36 cellular contexts compared by ENCODE assay signal in the genomic region with DNA sequence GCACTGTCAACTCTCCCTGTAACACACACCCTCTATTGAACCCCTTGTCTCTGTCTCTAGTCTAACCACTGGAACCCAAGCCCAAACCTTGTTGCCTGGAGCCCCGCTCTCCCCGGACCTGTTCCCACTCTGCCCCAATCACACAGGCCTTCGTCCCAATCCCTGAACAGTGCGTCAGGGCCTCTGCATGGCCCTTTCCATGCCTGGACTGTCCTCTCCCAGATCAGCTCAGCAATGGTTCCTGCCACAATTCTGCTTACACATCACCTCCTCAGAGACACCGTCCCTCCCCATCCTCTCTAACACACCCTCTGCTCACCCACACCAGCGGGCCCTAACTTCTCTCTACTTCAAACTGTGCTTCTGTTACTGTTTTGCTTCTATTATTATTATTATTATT. TPM values are rescaled to one million over a fixed set of nuclear protein-coding genes. Genes with fewer than 3 reads are reported as not detected.
"Had no signal": no experiment of that assay in that cellular context is flagged by ENCODE, and none has a peak within 500 bp of the region (broad histone marks: within the 10 kb centered on the region; RNA-seq: fewer than 3 reads in every experiment).

No MANE protein-coding gene starts in this region.

- H3K4me1 Mint-ChIP-seq: activated CD4-positive, alpha-beta T cell treated with anti-CD3 and anti-CD28 coated beads for 36 hours; activated CD4-positive, alpha-beta T cell treated with anti-CD3 and anti-CD28 coated beads, Interleukin-2, amount 10 ng/mL, durations not matched to agents 24 days and 14 days; activated CD8-positive, alpha-beta memory T cell treated with anti-CD3 and anti-CD28 coated beads, Interleukin-2, amount 10 ng/mL, durations not matched to agents 7 days and 5 days; activated T-helper 17 cell treated with anti-CD3 and anti-CD28 coated beads, Interleukin-2, amount 50 U/mL, for 72 hours; central memory CD8-positive, alpha-beta T cell had no signal

- H3K9me3 ChIP-seq: ascending aorta, esophagus squamous epithelium, gastroesophageal sphincter had no signal

- H3K36me3 Mint-ChIP-seq: activated CD8-positive, alpha-beta memory T cell treated with anti-CD3 and anti-CD28 coated beads, Interleukin-2, amount 10 ng/mL, durations not matched to agents 7 days and 5 days had no signal

- H3K4me3 Mint-ChIP-seq: activated CD4-positive, alpha-beta memory T cell treated with anti-CD3 and anti-CD28 coated beads for 36 hours; activated CD4-positive, alpha-beta T cell treated with anti-CD3 and anti-CD28 coated beads for 36 hours; activated CD4-positive, alpha-beta T cell treated with anti-CD3 and anti-CD28 coated beads, Interleukin-2, amount 10 ng/mL, durations not matched to agents 24 days and 14 days; activated CD8-positive, alpha-beta memory T cell treated with anti-CD3 and anti-CD28 coated beads, Interleukin-2, amount 10 ng/mL, durations not matched to agents 7 days and 5 days; activated CD8-positive, alpha-beta T cell treated with anti-CD3 and anti-CD28 coated beads, Interleukin-2, amount 10 ng/mL, durations not matched to agents 7 days and 5 days; activated naive CD8-positive, alpha-beta T cell; activated T-cell treated with anti-CD3 and anti-CD28 coated beads, Interleukin-2, amount 50 U/mL, for 4 hours; activated T-helper 17 cell treated with anti-CD3 and anti-CD28 coated beads, Interleukin-2, amount 50 U/mL, for 72 hours; central memory CD8-positive, alpha-beta T cell; T-helper 17 cell; T-helper 2 cell treated with Interferon-gamma antibody and Interleukin-4, amounts not matched to agents 5 μg/mL and 100 μg/mL, for 36 hours had no signal

- ATAC-seq: activated CD4-positive, alpha-beta T cell treated with anti-CD3 and anti-CD28 coated beads for 36 hours; activated CD8-positive, alpha-beta memory T cell treated with anti-CD3 and anti-CD28 coated beads, Interleukin-2, amount 10 ng/mL, durations not matched to agents 7 days and 5 days; activated CD8-positive, alpha-beta T cell treated with anti-CD3 and anti-CD28 coated beads, Interleukin-2, amount 10 ng/mL, durations not matched to agents 7 days and 5 days; activated T-cell treated with anti-CD3 and anti-CD28 coated beads, Interleukin-2, amount 50 U/mL, for 4 hours; activated T-helper 17 cell treated with anti-CD3 and anti-CD28 coated beads, Interleukin-2, amount 50 U/mL, for 72 hours; gastroesophageal sphincter; T-helper 17 cell had no signal

- H3K36me3 ChIP-seq: ascending aorta, brain microvascular endothelial cell, esophagus squamous epithelium, gastroesophageal sphincter had no signal

- H3K27ac Mint-ChIP-seq: activated CD4-positive, alpha-beta memory T cell treated with anti-CD3 and anti-CD28 coated beads for 36 hours; activated CD4-positive, alpha-beta T cell treated with anti-CD3 and anti-CD28 coated beads for 36 hours; activated CD4-positive, alpha-beta T cell treated with anti-CD3 and anti-CD28 coated beads, Interleukin-2, amount 10 ng/mL, durations not matched to agents 24 days and 14 days; activated CD8-positive, alpha-beta memory T cell treated with anti-CD3 and anti-CD28 coated beads, Interleukin-2, amount 10 ng/mL, durations not matched to agents 7 days and 5 days; activated CD8-positive, alpha-beta T cell treated with anti-CD3 and anti-CD28 coated beads, Interleukin-2, amount 10 ng/mL, durations not matched to agents 7 days and 5 days; activated naive CD8-positive, alpha-beta T cell; activated T-helper 17 cell treated with anti-CD3 and anti-CD28 coated beads, Interleukin-2, amount 50 U/mL, for 72 hours; T-helper 17 cell; T-helper 2 cell treated with Interferon-gamma antibody and Interleukin-4, amounts not matched to agents 5 μg/mL and 100 μg/mL, for 36 hours had no signal

- FAIRE-seq: endometrium had no signal

- H3K4me3 ChIP-seq: ascending aorta, esophagus squamous epithelium, gastroesophageal sphincter had no signal

- H3K27me3 Mint-ChIP-seq: activated CD4-positive, alpha-beta memory T cell treated with anti-CD3 and anti-CD28 coated beads for 36 hours; activated CD4-positive, alpha-beta T cell treated with anti-CD3 and anti-CD28 coated beads for 36 hours; activated naive CD8-positive, alpha-beta T cell; activated T-helper 17 cell treated with anti-CD3 and anti-CD28 coated beads, Interleukin-2, amount 50 U/mL, for 72 hours; central memory CD8-positive, alpha-beta T cell had no signal

- H3K27me3 ChIP-seq: ascending aorta, brain microvascular endothelial cell, esophagus squamous epithelium, gastroesophageal sphincter had no signal

- H3K27ac ChIP-seq: ascending aorta, brain microvascular endothelial cell, epithelial cell of prostate, gastroesophageal sphincter had no signal

- DNase-seq: activated CD4-positive, alpha-beta memory T cell treated with anti-CD3 and anti-CD28 coated beads for 36 hours; activated CD4-positive, alpha-beta T cell treated with anti-CD3 and anti-CD28 coated beads for 36 hours; activated CD4-positive, alpha-beta T cell treated with anti-CD3 and anti-CD28 coated beads, Interleukin-2, amount 10 ng/mL, durations not matched to agents 24 days and 14 days; activated CD4-positive, CD25-positive, alpha-beta regulatory T cell; activated CD4-positive, CD25-positive, alpha-beta regulatory T cell treated with anti-CD3 and anti-CD28 coated beads, Interleukin-2, amount 50 U/mL, for 72 hours; activated CD8-positive, alpha-beta memory T cell treated with anti-CD3 and anti-CD28 coated beads, Interleukin-2, amount 10 ng/mL, durations not matched to agents 7 days and 5 days; activated CD8-positive, alpha-beta T cell treated with anti-CD3 and anti-CD28 coated beads, Interleukin-2, amount 10 ng/mL, durations not matched to agents 7 days and 5 days; activated gamma-delta T cell; activated naive CD4-positive, alpha-beta T cell; activated naive CD4-positive, alpha-beta T cell treated with anti-CD3 and anti-CD28 coated beads, Interleukin-2, amount 50 U/mL, for 16 hours; activated T-cell treated with anti-CD3 and anti-CD28 coated beads, Interleukin-2, amount 50 U/mL, for 4 hours; brain microvascular endothelial cell; cortex of kidney; dermis blood vessel endothelial cell; effector CD8-positive, alpha-beta T cell; esophagus squamous epithelium; foreskin melanocyte; T-helper 1 cell; T-helper 17 cell; T1000 had no signal

- H3K9me3 Mint-ChIP-seq: activated T-cell treated with anti-CD3 and anti-CD28 coated beads, Interleukin-2, amount 50 U/mL, for 4 hours; activated T-helper 17 cell treated with anti-CD3 and anti-CD28 coated beads, Interleukin-2, amount 50 U/mL, for 72 hours; central memory CD8-positive, alpha-beta T cell; T-helper 2 cell treated with Interferon-gamma antibody and Interleukin-4, amounts not matched to agents 5 μg/mL and 100 μg/mL, for 36 hours had no signal

- H3K4me1 ChIP-seq: ascending aorta, gastroesophageal sphincter had no signal

RNA-seq across cellular contexts. Expression of a gene that starts 1.5 kb away (rescaled TPM):
- total RNA-seq: activated CD4-positive, alpha-beta memory T cell treated with anti-CD3 and anti-CD28 coated beads for 36 hours; activated CD4-positive, alpha-beta T cell treated with anti-CD3 and anti-CD28 coated beads for 36 hours; activated CD4-positive, alpha-beta T cell treated with anti-CD3 and anti-CD28 coated beads, Interleukin-2, amount 10 ng/mL, durations not matched to agents 24 days and 14 days; activated CD8-positive, alpha-beta memory T cell treated with anti-CD3 and anti-CD28 coated beads for 36 hours; activated CD8-positive, alpha-beta memory T cell treated with anti-CD3 and anti-CD28 coated beads, Interleukin-2, amount 10 ng/mL, durations not matched to agents 7 days and 5 days; activated CD8-positive, alpha-beta T cell treated with anti-CD3 and anti-CD28 coated beads, Interleukin-2, amount 10 ng/mL, durations not matched to agents 7 days and 5 days; activated T-cell treated with anti-CD3 and anti-CD28 coated beads, Interleukin-2, amount 50 U/mL, for 4 hours; activated T-helper 17 cell treated with anti-CD3 and anti-CD28 coated beads, Interleukin-2, amount 50 U/mL, for 72 hours; ascending aorta; bronchial epithelial cell; cardiac septum; cerebellum; dermis blood vessel endothelial cell; endothelial cell of umbilical vein; fibroblast of lung; fibroblast of villous mesenchyme; gastroesophageal sphincter; glomerular endothelial cell; T-helper 17 cell had no signal
- polyA plus RNA-seq: endothelial cell of umbilical vein, fibroblast of lung had no signal
